5 cellular contexts compared by ENCODE assay signal in the genomic region with DNA sequence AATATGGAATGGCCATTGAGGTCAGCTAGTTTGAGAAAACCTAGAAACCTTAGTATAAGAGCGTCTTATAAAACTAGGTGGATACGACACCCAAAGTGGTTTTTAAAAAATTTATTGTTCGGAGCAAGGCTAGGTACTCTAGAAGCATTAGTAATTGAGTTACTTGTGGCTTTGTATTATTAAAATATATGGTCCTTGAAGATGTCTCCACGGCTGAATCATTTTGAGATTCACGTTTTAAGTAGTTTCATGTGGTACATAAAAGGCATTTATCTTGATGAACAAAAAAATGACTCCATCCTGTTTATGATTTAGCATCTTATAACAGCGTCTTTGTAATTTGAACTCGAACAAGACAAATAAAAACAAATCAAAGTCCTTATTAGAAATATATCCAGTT. TPM values are rescaled to one million over a fixed set of nuclear protein-coding genes. Genes with fewer than 3 reads are reported as not detected.
"Had no signal": no experiment of that assay in that cellular context is flagged by ENCODE, and none has a peak within 500 bp of the region (broad histone marks: within the 10 kb centered on the region; RNA-seq: fewer than 3 reads in every experiment).

No MANE protein-coding gene starts in this region.

RNA-seq across cellular contexts. Expression of gene FABP2, which starts 44.9 kb away (rescaled TPM):
- total RNA-seq: M059J, PC-3, Right ventricle myocardium superior, SJSA1 had no signal
- polyA plus RNA-seq: SK-N-SH had no signal
